8 cellular contexts compared by ENCODE assay signal in the genomic region with DNA sequence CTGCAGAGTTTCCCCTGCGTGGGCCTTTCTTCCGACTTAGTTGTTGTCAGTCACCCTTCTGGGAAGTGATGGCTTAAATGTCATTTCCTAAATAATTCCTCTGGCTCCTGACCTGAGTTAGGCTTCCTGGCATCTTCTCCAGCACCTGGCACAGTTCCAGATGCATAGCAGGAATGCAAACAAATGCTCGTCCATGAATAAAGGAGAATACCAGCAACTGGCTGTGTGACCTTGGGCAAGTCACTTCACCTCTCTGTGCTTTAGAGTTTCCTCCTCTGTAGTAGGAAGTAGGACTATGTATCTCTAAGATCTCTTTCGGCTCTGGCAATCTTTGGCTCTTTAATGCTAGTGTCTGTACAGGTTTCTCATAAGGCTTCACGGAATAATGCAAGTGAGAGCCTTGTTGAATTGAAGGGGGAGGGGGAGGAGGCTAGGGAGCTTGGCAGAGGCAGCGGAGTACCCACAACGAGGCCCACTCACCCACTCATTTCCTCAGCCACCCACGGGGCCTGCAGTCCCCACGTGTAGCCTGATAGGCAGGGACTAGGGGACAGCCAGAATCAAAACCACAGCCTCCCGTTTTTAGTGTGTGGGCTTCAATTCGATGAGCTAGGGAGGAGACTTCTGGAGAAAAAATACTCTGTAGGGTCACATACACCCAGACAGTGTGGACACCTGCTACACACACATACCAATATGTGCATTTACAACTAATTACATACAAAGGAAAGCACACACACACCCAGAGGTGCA. TPM values are rescaled to one million over a fixed set of nuclear protein-coding genes. Genes with fewer than 3 reads are reported as not detected.
DNase-seq lines count a peak whose midpoint lies in the region; ATAC-seq, FAIRE-seq and TF ChIP-seq lines count a peak whose summit lies in the region.

No MANE protein-coding gene starts in this region.

- ATAC-seq in HG03521 (IDR thresholded peaks at IDR 0.05; ENCODE audit: unreplicated experiment) (peak; percentile 7), GM18520 (IDR thresholded peaks at IDR 0.05; ENCODE audit: unreplicated experiment) (no peak), pancreas (no peak)
- peak; percentile 33 for ATAC-seq in stimulated activated naive CD8-positive, alpha-beta T cell treated with anti-CD3 and anti-CD28 coated beads, Interleukin-15, amount 100 ng/mL, for 72 hours

- no peaks in the 10 kb centered on the region for H3K27me3 ChIP-seq in pancreas

- no peak for FAIRE-seq in pancreas (lab: Jason Lieb, UNC)

- H3K4me1 ChIP-seq in pancreas: peaks cover 0 to 23% (median 0%) of the 10 kb centered on the region in 3 donors

- TF ChIP-seq CTCF in pancreas (IDR thresholded peaks at IDR 0.05): no peak

- CTCF ChIA-PET in activated naive CD4-positive, alpha-beta T cell treated with anti-CD3 and anti-CD28 coated beads, Interleukin-2, amount 10 ng/mL, durations not matched to agents 7 days and 5 days (lab: Charles Lee): interaction anchor here (0.7 to 2.8 kb wide), 7 partner anchors 10 to 119 kb away, joined by 3 to 10 read pairs (median 5); no protein-coding TSS in a partner anchor

- H3K9me3 Mint-ChIP-seq in activated naive CD4-positive, alpha-beta T cell treated with anti-CD3 and anti-CD28 coated beads, Interleukin-2, amount 10 ng/mL, durations not matched to agents 7 days and 5 days: no peaks in the 10 kb centered on the region
- no peaks in the 10 kb centered on the region for H3K9me3 Mint-ChIP-seq in stimulated activated naive CD8-positive, alpha-beta T cell treated with anti-CD3 and anti-CD28 coated beads, Interleukin-15, amount 100 ng/mL, for 72 hours

- H3K4me3 ChIP-seq in pancreas: no peak overlapping the region

- no peaks in the 10 kb centered on the region for H3K36me3 Mint-ChIP-seq in activated naive CD4-positive, alpha-beta T cell treated with anti-CD3 and anti-CD28 coated beads, Interleukin-2, amount 10 ng/mL, durations not matched to agents 7 days and 5 days

- H3K27ac Mint-ChIP-seq in activated naive CD4-positive, alpha-beta T cell treated with anti-CD3 and anti-CD28 coated beads, Interleukin-2, amount 10 ng/mL, durations not matched to agents 7 days and 5 days: peak overlapping the region; percentile 87
- peak overlapping the region in 1 of 2 donors; percentile 14 for H3K27ac Mint-ChIP-seq in stimulated activated naive CD8-positive, alpha-beta T cell treated with anti-CD3 and anti-CD28 coated beads, Interleukin-15, amount 100 ng/mL, for 72 hours

- no peak overlapping the region for H3K27ac ChIP-seq in pancreas

- H3K27me3 Mint-ChIP-seq in activated naive CD4-positive, alpha-beta T cell treated with anti-CD3 and anti-CD28 coated beads, Interleukin-2, amount 10 ng/mL, durations not matched to agents 7 days and 5 days: peaks cover 28% of the 10 kb centered on the region
- peaks cover 68% of the 10 kb centered on the region for H3K27me3 Mint-ChIP-seq in stimulated activated naive CD8-positive, alpha-beta T cell treated with anti-CD3 and anti-CD28 coated beads, Interleukin-15, amount 100 ng/mL, for 72 hours

- peaks cover 86% of the 10 kb centered on the region for H3K4me1 Mint-ChIP-seq in activated naive CD4-positive, alpha-beta T cell treated with anti-CD3 and anti-CD28 coated beads, Interleukin-2, amount 10 ng/mL, durations not matched to agents 7 days and 5 days
- H3K4me1 Mint-ChIP-seq in stimulated activated naive CD8-positive, alpha-beta T cell treated with anti-CD3 and anti-CD28 coated beads, Interleukin-15, amount 100 ng/mL, for 72 hours: peaks cover 73% of the 10 kb centered on the region

- intact Hi-C loops in pancreas (cut with DNase I): no loop called here

- WGBS in pancreas, 2 donors: 61 to 62% methylated on average over 11 of the region's 11 CpGs

- H3K36me3 ChIP-seq in pancreas: no peaks in the 10 kb centered on the region

- peak; percentile 17 for DNase-seq in stimulated activated CD4-positive, alpha-beta T cell treated with anti-CD3 and anti-CD28 coated beads, Interleukin-12 subunit alpha, Interleukin-12 subunit beta, amount 100 ng/mL, for 4 hours
- no peak for DNase-seq in stimulated activated CD4-positive, alpha-beta T cell treated with anti-CD3 and anti-CD28 coated beads, Interleukin-1b, Interleukin-23, amount 100 ng/mL, for 48 hours
- DNase-seq in activated naive CD4-positive, alpha-beta T cell treated with anti-CD3 and anti-CD28 coated beads, Interleukin-2, amount 10 ng/mL, durations not matched to agents 7 days and 5 days: peak; percentile 44
- peak in 1 of 2 donors; percentile 42 for DNase-seq in stimulated activated naive CD8-positive, alpha-beta T cell treated with anti-CD3 and anti-CD28 coated beads, Interleukin-15, amount 100 ng/mL, for 72 hours
- DNase-seq in RKO (ENCODE audit: low spot score) (no peak), pancreas (no peak)

- H3K4me3 Mint-ChIP-seq in activated naive CD4-positive, alpha-beta T cell treated with anti-CD3 and anti-CD28 coated beads, Interleukin-2, amount 10 ng/mL, durations not matched to agents 7 days and 5 days: peak overlapping the region; percentile 39
- peak overlapping the region; percentile 63 to 77 for H3K4me3 Mint-ChIP-seq in stimulated activated naive CD8-positive, alpha-beta T cell treated with anti-CD3 and anti-CD28 coated beads, Interleukin-15, amount 100 ng/mL, for 72 hours

- no peaks in the 10 kb centered on the region for H3K9me3 ChIP-seq in pancreas

RNA-seq across cellular contexts. Expression of a gene that starts 48.1 kb away (rescaled TPM):
- 10 to 100 TPM; 21.5 to 68.1 (median 38.3) TPM for total RNA-seq in pancreas
- 10 to 100 TPM in 1 of 2 donors, 1 to 10 TPM in 1; 6.7 to 19.1 TPM for polyA plus RNA-seq in pancreas

Comparison
In these comparisons a context has a peak if more than half of its experiments do, and no peak if none do; other contexts are left out.
1. DNase-seq: peak in stimulated activated CD4-positive, alpha-beta T cell treated with anti-CD3 and anti-CD28 coated beads, Interleukin-12 subunit alpha, Interleukin-12 subunit beta, amount 100 ng/mL, for 4 hours (single experiment) and activated naive CD4-positive, alpha-beta T cell treated with anti-CD3 and anti-CD28 coated beads, Interleukin-2, amount 10 ng/mL, durations not matched to agents 7 days and 5 days (single experiment); none in stimulated activated CD4-positive, alpha-beta T cell treated with anti-CD3 and anti-CD28 coated beads, Interleukin-1b, Interleukin-23, amount 100 ng/mL, for 48 hours (single experiment), RKO (single experiment) and pancreas (0 of 6).
2. ATAC-seq: peak in HG03521 (single experiment) and stimulated activated naive CD8-positive, alpha-beta T cell treated with anti-CD3 and anti-CD28 coated beads, Interleukin-15, amount 100 ng/mL, for 72 hours (single experiment); none in GM18520 (single experiment) and pancreas (0 of 4).